22 cellular contexts compared by ENCODE assay signal in genomic region chr10:43131906-43132305, GRCh38. TPM values are rescaled to one million over a fixed set of nuclear protein-coding genes. Genes with fewer than 3 reads are reported as not detected.
DNase-seq lines count a peak whose midpoint lies in the region; ATAC-seq and TF ChIP-seq lines count a peak whose summit lies in the region.
"Had no signal": no experiment of that assay in that cellular context is flagged by ENCODE, and none has a peak within 500 bp of the region (broad histone marks: within the 10 kb centered on the region; RNA-seq: fewer than 3 reads in every experiment).

No MANE protein-coding gene starts in this region.

- H3K9ac ChIP-seq in endodermal cell (ENCODE audit: extremely low read depth, low read length, poor library complexity, severe bottlenecking): no peak overlapping the region

- DNase-seq in activated CD8-positive, alpha-beta memory T cell treated with anti-CD3 and anti-CD28 coated beads, Interleukin-2, amount 10 ng/mL, durations not matched to agents 7 days and 5 days: peak; percentile 36
- DNase-seq in activated CD8-positive, alpha-beta memory T cell treated with anti-CD3 and anti-CD28 coated beads, Interleukin-2, amount 50 U/mL, for 48 hours: no peak
- DNase-seq in activated CD8-positive, alpha-beta T cell treated with anti-CD3 and anti-CD28 coated beads, Interleukin-2, amount 10 ng/mL, durations not matched to agents 7 days and 5 days: peak; percentile 17
- peak; percentile 28 for DNase-seq in endodermal cell
- peak; percentile 45 for DNase-seq in type B pancreatic cell (ENCODE audit: extremely low spot score, unreplicated experiment)
- no peak for DNase-seq in GOT3 (lab: John Stamatoyannopoulos, UW)
- DNase-seq in COLO668 (lab: John Stamatoyannopoulos, UW; ENCODE audit: unreplicated experiment): no peak
- DNase-seq: EL, GF-D8, H7, Karpas-422, MV-4-11, NCI-H1105 treated with DMSO at 0.1 percent for 48 hours, NCI-H2029 treated with DMSO at 0.1 percent for 48 hours, NCI-H226, NCI-H510A treated with DMSO at 0.1 percent for 48 hours, NCI-H748 treated with DMSO at 0.1 percent for 48 hours, SHP77 treated with DMSO at 0.1 percent for 48 hours had no signal

- H3K27ac Mint-ChIP-seq in activated CD8-positive, alpha-beta memory T cell treated with anti-CD3 and anti-CD28 coated beads, Interleukin-2, amount 10 ng/mL, durations not matched to agents 7 days and 5 days: no peak overlapping the region
- H3K27ac Mint-ChIP-seq in activated CD8-positive, alpha-beta T cell treated with anti-CD3 and anti-CD28 coated beads, Interleukin-2, amount 10 ng/mL, durations not matched to agents 7 days and 5 days: no peak overlapping the region
- no peak overlapping the region for H3K27ac Mint-ChIP-seq in endodermal cell
- H3K27ac Mint-ChIP-seq in type B pancreatic cell: no peak overlapping the region
- H3K27ac Mint-ChIP-seq: B cell had no signal

- WGBS in endodermal cell (ENCODE audit: insufficient coverage in 1 of 2, insufficient read length in 1 of 2), 2 experiments: 92 to 96% methylated on average over 6 of the region's 6 CpGs

- H3K9me3 Mint-ChIP-seq in activated CD8-positive, alpha-beta memory T cell treated with anti-CD3 and anti-CD28 coated beads, Interleukin-2, amount 10 ng/mL, durations not matched to agents 7 days and 5 days (ENCODE audit: low read depth): no peaks in the 10 kb centered on the region
- H3K9me3 Mint-ChIP-seq in activated CD8-positive, alpha-beta T cell treated with anti-CD3 and anti-CD28 coated beads, Interleukin-2, amount 10 ng/mL, durations not matched to agents 7 days and 5 days (ENCODE audit: insufficient read depth): no peaks in the 10 kb centered on the region
- H3K9me3 Mint-ChIP-seq in endodermal cell (no peaks in the 10 kb centered on the region), type B pancreatic cell (no peaks in the 10 kb centered on the region)
- H3K9me3 Mint-ChIP-seq: CD14-positive monocyte had no signal

- no peaks in the 10 kb centered on the region for H3K36me3 ChIP-seq in endodermal cell (ENCODE audit: control insufficient read depth, insufficient read depth, low read length)

- POLR2A ChIA-PET in activated CD8-positive, alpha-beta T cell treated with anti-CD3 and anti-CD28 coated beads, Interleukin-2, amount 10 ng/mL, durations not matched to agents 7 days and 5 days (lab: Charles Lee): no interaction called here

- no peaks in the 10 kb centered on the region for H3K9me3 ChIP-seq in endodermal cell (ENCODE audit: control insufficient read depth, low read length)
- H3K9me3 ChIP-seq: A549 had no signal

- CTCF ChIA-PET in activated CD8-positive, alpha-beta memory T cell treated with anti-CD3 and anti-CD28 coated beads, Interleukin-2, amount 10 ng/mL, durations not matched to agents 7 days and 5 days (lab: Charles Lee): interaction anchor here (1.8 to 2.0 kb wide), 2 partner anchors 11 to 72 kb away, joined by 4 to 7 read pairs; no protein-coding TSS in a partner anchor
- CTCF ChIA-PET in activated CD8-positive, alpha-beta T cell treated with anti-CD3 and anti-CD28 coated beads, Interleukin-2, amount 10 ng/mL, durations not matched to agents 7 days and 5 days (lab: Charles Lee): interaction anchor here (1.6 to 2.0 kb wide), 2 partner anchors 10 to 70 kb away, joined by 5 to 20 read pairs; no protein-coding TSS in a partner anchor

- H3K4me1 Mint-ChIP-seq in activated CD8-positive, alpha-beta memory T cell treated with anti-CD3 and anti-CD28 coated beads, Interleukin-2, amount 10 ng/mL, durations not matched to agents 7 days and 5 days: peaks cover 92% of the 10 kb centered on the region
- H3K4me1 Mint-ChIP-seq in activated CD8-positive, alpha-beta T cell treated with anti-CD3 and anti-CD28 coated beads, Interleukin-2, amount 10 ng/mL, durations not matched to agents 7 days and 5 days (ENCODE audit: low read depth): peaks cover 71% of the 10 kb centered on the region
- H3K4me1 Mint-ChIP-seq in endodermal cell: no peaks in the 10 kb centered on the region
- H3K4me1 Mint-ChIP-seq in type B pancreatic cell (ENCODE audit: unreplicated experiment): peaks cover 13% of the 10 kb centered on the region

- no peaks in the 10 kb centered on the region for H3K27me3 ChIP-seq in endodermal cell (ENCODE audit: control insufficient read depth, insufficient read depth, low read length, poor library complexity, severe bottlenecking)

- no peaks in the 10 kb centered on the region for H3K27me3 Mint-ChIP-seq in activated CD8-positive, alpha-beta memory T cell treated with anti-CD3 and anti-CD28 coated beads, Interleukin-2, amount 10 ng/mL, durations not matched to agents 7 days and 5 days
- no peaks in the 10 kb centered on the region for H3K27me3 Mint-ChIP-seq in activated CD8-positive, alpha-beta T cell treated with anti-CD3 and anti-CD28 coated beads, Interleukin-2, amount 10 ng/mL, durations not matched to agents 7 days and 5 days (ENCODE audit: low read depth)
- H3K27me3 Mint-ChIP-seq in endodermal cell (ENCODE audit: insufficient read depth) (no peaks in the 10 kb centered on the region), type B pancreatic cell (peaks cover 9% of the 10 kb centered on the region)
- H3K27me3 Mint-ChIP-seq: B cell had no signal

- H3K36me3 Mint-ChIP-seq in activated CD8-positive, alpha-beta memory T cell treated with anti-CD3 and anti-CD28 coated beads, Interleukin-2, amount 10 ng/mL, durations not matched to agents 7 days and 5 days: peaks cover 12% of the 10 kb centered on the region
- H3K36me3 Mint-ChIP-seq in activated CD8-positive, alpha-beta T cell treated with anti-CD3 and anti-CD28 coated beads, Interleukin-2, amount 10 ng/mL, durations not matched to agents 7 days and 5 days (ENCODE audit: low read depth): peaks cover 11% of the 10 kb centered on the region
- H3K36me3 Mint-ChIP-seq in endodermal cell (ENCODE audit: low read depth): no peaks in the 10 kb centered on the region
- H3K36me3 Mint-ChIP-seq in type B pancreatic cell: no peaks in the 10 kb centered on the region

- H3K4me3 Mint-ChIP-seq in activated CD8-positive, alpha-beta memory T cell treated with anti-CD3 and anti-CD28 coated beads, Interleukin-2, amount 10 ng/mL, durations not matched to agents 7 days and 5 days: no peak overlapping the region
- H3K4me3 Mint-ChIP-seq in activated CD8-positive, alpha-beta T cell treated with anti-CD3 and anti-CD28 coated beads, Interleukin-2, amount 10 ng/mL, durations not matched to agents 7 days and 5 days: no peak overlapping the region
- no peak overlapping the region for H3K4me3 Mint-ChIP-seq in endodermal cell
- H3K4me3 Mint-ChIP-seq in type B pancreatic cell: no peak overlapping the region
- H3K4me3 Mint-ChIP-seq: B cell, CD14-positive monocyte had no signal

- H3K4me1 ChIP-seq in endodermal cell (ENCODE audit: control insufficient read depth, insufficient read depth, low read length): no peaks in the 10 kb centered on the region

- H3K27ac ChIP-seq in endodermal cell (ENCODE audit: low read depth, low read length): no peak overlapping the region
- H3K27ac ChIP-seq: A549, RWPE1 had no signal

- ATAC-seq in activated CD8-positive, alpha-beta memory T cell treated with anti-CD3 and anti-CD28 coated beads, Interleukin-2, amount 10 ng/mL, durations not matched to agents 7 days and 5 days: no peak
- no peak for ATAC-seq in activated CD8-positive, alpha-beta T cell treated with anti-CD3 and anti-CD28 coated beads, Interleukin-2, amount 10 ng/mL, durations not matched to agents 7 days and 5 days
- ATAC-seq: A549 had no signal

- H3K4me3 ChIP-seq in endodermal cell (ENCODE audit: low read length): no peak overlapping the region
- H3K4me3 ChIP-seq: A549 had no signal

- TF ChIP-seq CTCF in endodermal cell (conservative IDR thresholded peaks at IDR 0.05) (no peak), type B pancreatic cell (conservative IDR thresholded peaks at IDR 0.05) (no peak)

RNA-seq across cellular contexts. Expression of gene CSGALNACT2, which starts 6.3 kb away (rescaled TPM):
- total RNA-seq in activated CD8-positive, alpha-beta memory T cell treated with anti-CD3 and anti-CD28 coated beads, Interleukin-2, amount 10 ng/mL, durations not matched to agents 7 days and 5 days: 10 to 100 TPM; 38.0 to 39.7 TPM
- total RNA-seq in activated CD8-positive, alpha-beta T cell treated with anti-CD3 and anti-CD28 coated beads, Interleukin-2, amount 10 ng/mL, durations not matched to agents 7 days and 5 days: 10 to 100 TPM; 29.2 to 30.4 TPM
- total RNA-seq in endodermal cell (1 to 10 TPM; 7.3 to 8.6 TPM), type B pancreatic cell (ENCODE audit: low replicate concordance) (6.0 and 11.6 TPM in 2 replicates)
- polyA plus RNA-seq in endodermal cell (2013, experiment 1 of 2): 13.6 TPM
- polyA plus RNA-seq in endodermal cell (2013, experiment 2 of 2): 12.1 TPM

RNA-seq across cellular contexts. Expression of gene RET, which starts 55.0 kb away (rescaled TPM):
- under 1 TPM; 0.38 to 0.45 TPM for total RNA-seq in activated CD8-positive, alpha-beta memory T cell treated with anti-CD3 and anti-CD28 coated beads, Interleukin-2, amount 10 ng/mL, durations not matched to agents 7 days and 5 days
- under 1 TPM; 0.13 to 0.34 TPM for total RNA-seq in activated CD8-positive, alpha-beta T cell treated with anti-CD3 and anti-CD28 coated beads, Interleukin-2, amount 10 ng/mL, durations not matched to agents 7 days and 5 days
- total RNA-seq in endodermal cell: 1 to 10 TPM; 1.2 to 3.5 TPM
- polyA plus RNA-seq in endodermal cell (2013, experiment 1 of 2): 2.6 TPM
- 2.3 TPM for polyA plus RNA-seq in endodermal cell (2013, experiment 2 of 2)
- 8.2 and 14.0 TPM in 2 replicates for total RNA-seq in type B pancreatic cell (ENCODE audit: low replicate concordance)

Comparison
In these comparisons a context has a peak if more than half of its experiments do, and no peak if none do; other contexts are left out.
1. DNase-seq: peak in activated CD8-positive, alpha-beta memory T cell treated with anti-CD3 and anti-CD28 coated beads, Interleukin-2, amount 10 ng/mL, durations not matched to agents 7 days and 5 days (single experiment), activated CD8-positive, alpha-beta T cell treated with anti-CD3 and anti-CD28 coated beads, Interleukin-2, amount 10 ng/mL, durations not matched to agents 7 days and 5 days (single experiment), endodermal cell (single experiment) and type B pancreatic cell (single experiment); none in activated CD8-positive, alpha-beta memory T cell treated with anti-CD3 and anti-CD28 coated beads, Interleukin-2, amount 50 U/mL, for 48 hours (single experiment), GOT3 (single experiment) and COLO668 (single experiment).